In the genomic region with DNA sequence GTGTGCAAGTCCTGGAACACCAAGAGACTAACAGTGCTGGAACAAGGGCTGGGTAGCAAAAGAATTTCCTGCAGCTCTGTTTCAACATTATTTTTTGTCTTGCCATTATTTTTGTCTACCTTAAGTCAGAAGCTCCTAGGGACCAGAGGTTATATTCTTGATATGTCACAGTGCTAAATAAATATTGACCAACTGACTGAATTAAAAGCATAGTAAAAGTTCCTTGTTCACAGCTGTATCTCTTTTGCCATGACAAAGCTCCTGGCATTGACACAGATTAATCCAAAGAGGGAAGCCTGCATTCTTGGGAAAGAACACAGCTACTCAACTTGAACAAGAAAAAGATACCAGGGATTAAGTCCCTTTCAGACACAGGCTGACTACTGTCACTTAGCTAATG, we compare ENCODE assay signal across 31 cellular contexts.
"Had no signal": no experiment of that assay in that cellular context is flagged by ENCODE, and none has a peak within 500 bp of the region (broad histone marks: within the 10 kb centered on the region; RNA-seq: fewer than 3 reads in every experiment).

No MANE protein-coding gene starts in this region.

- H3K27ac ChIP-seq: foreskin keratinocyte, heart right ventricle, left lung, ovary, prostate gland, thyroid gland, upper lobe of right lung, WERI-Rb-1 had no signal

- H3K36me3 ChIP-seq: heart right ventricle, left lung, ovary, prostate gland, thyroid gland, upper lobe of right lung, WERI-Rb-1 had no signal

- H3K4me3 ChIP-seq: heart right ventricle, left lung, lung, ovary, prostate gland, smooth muscle cell, thyroid gland, upper lobe of right lung had no signal

- FAIRE-seq: endothelial cell of umbilical vein, TTC549 had no signal

- ATAC-seq: activated CD4-positive, CD25-positive, alpha-beta regulatory T cell treated with anti-CD3 and anti-CD28 coated beads, Interleukin-2, amount 50 U/mL, for 24 hours; foreskin keratinocyte; heart right ventricle; left lung; sciatic nerve; stimulated activated memory B cell treated with anti-CD40 and anti-IgM and Interleukin-4, amounts not matched to agents 10 μg/mL and 1 μg/mL and 100 μg/mL, for 72 hours; stimulated activated naive CD8-positive, alpha-beta T cell treated with anti-CD3 and anti-CD28 coated beads, Interleukin-15, amount 100 ng/mL, for 72 hours; upper lobe of right lung had no signal

- H3K4me2 ChIP-seq: smooth muscle cell had no signal

- DNase-seq: activated CD4-positive, alpha-beta T cell treated with anti-CD3 and anti-CD28 coated beads for 48 hours; activated CD4-positive, alpha-beta T cell treated with anti-CD3 and anti-CD28 coated beads, Interleukin-2, amount 50 U/mL, for 48 hours; activated CD8-positive, alpha-beta memory T cell treated with anti-CD3 and anti-CD28 coated beads, Interleukin-2, amount 50 U/mL, for 4 hours; activated effector memory CD4-positive, alpha-beta T cell treated with anti-CD3 and anti-CD28 coated beads, Interleukin-2, amount 50 U/mL, for 16 hours; activated naive CD4-positive, alpha-beta T cell treated with anti-CD3 and anti-CD28 coated beads for 36 hours; activated naive CD8-positive, alpha-beta T cell treated with anti-CD3 and anti-CD28 coated beads for 36 hours; activated T-cell treated with anti-CD3 and anti-CD28 coated beads, Interleukin-2, amount 50 U/mL, for 1 hour; amniotic stem cell; caudate nucleus; foreskin keratinocyte; heart right ventricle; left lung; mesendoderm; ovary; retina; stimulated activated CD4-positive, alpha-beta T cell treated with anti-CD3 and anti-CD28 coated beads, Interleukin-1b, Interleukin-23, amount 100 ng/mL, for 48 hours; stimulated activated CD4-positive, alpha-beta T cell treated with anti-CD3 and anti-CD28 coated beads, Interleukin-4, amount 100 ng/mL, for 4 hours; stimulated activated CD8-positive, alpha-beta memory T cell treated with anti-CD3 and anti-CD28 coated beads, Interleukin-4, amount 100 ng/mL, for 48 hours; stimulated activated naive CD8-positive, alpha-beta T cell treated with anti-CD3 and anti-CD28 coated beads, Interleukin-15, amount 100 ng/mL, for 72 hours; T-helper 9 cell; thyroid gland; upper lobe of right lung; WERI-Rb-1 had no signal

- H3K9me3 ChIP-seq: heart right ventricle, left lung, ovary, prostate gland, thyroid gland, upper lobe of right lung had no signal

- H3K4me1 ChIP-seq: foreskin keratinocyte, left lung, prostate gland, thyroid gland, upper lobe of right lung had no signal

- H3K27me3 ChIP-seq: heart right ventricle, left lung, ovary, thyroid gland, upper lobe of right lung had no signal
